ENCODE assay signal across 20 cellular contexts in the genomic region with DNA sequence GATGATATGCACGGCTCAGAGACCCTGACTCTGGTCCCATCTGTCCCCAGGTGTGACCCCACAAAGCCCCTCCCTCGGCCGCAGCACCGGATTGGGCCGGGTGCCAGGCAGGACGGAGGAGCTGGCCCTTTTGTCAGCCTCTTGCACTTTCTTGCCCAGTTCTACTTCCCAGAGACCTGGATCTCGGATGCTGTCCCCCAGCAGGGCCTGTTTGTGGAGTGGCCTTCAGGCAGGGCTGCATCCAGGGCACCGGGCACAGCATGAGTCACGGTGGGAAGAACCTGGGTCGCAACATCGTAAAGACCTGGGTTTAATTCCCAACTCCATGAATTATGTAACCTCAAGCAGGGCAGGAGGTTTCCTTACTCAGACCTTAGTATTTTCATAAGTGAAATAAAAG.
A peak's percentile ranks its signal among the peaks of the same experiment; 100 is the strongest.
DNase-seq lines count a peak whose midpoint lies in the region; ATAC-seq, FAIRE-seq and TF ChIP-seq lines count a peak whose summit lies in the region.
"Had no signal": no experiment of that assay in that cellular context is flagged by ENCODE, and none has a peak within 500 bp of the region (broad histone marks: within the 10 kb centered on the region; RNA-seq: fewer than 3 reads in every experiment).

No MANE protein-coding gene starts in this region.

- POLR2A ChIA-PET in HepG2 (lab: Yijun Ruan, JAX): no interaction called here

- no peak for FAIRE-seq in HepG2 (lab: Jason Lieb, UNC)
- FAIRE-seq: D721Med, GM12892, GM18507 had no signal

- H3K27me3 ChIP-seq in HepG2 (ENCODE audit: control insufficient read depth in 1 of 2, insufficient read depth in 2 of 2, low read length in 2 of 2) (no peaks in the 10 kb centered on the region), right lobe of liver (no peaks in the 10 kb centered on the region), spleen (replicated peaks in 1 of 7) (no peaks in the 10 kb centered on the region)
- H3K27me3 ChIP-seq: BE2C had no signal

- H3K36me3 ChIP-seq in HepG2 (replicated peaks in 1 of 2; ENCODE audit: control insufficient read depth in 1 of 2, insufficient read depth in 2 of 2, low read length in 2 of 2) (peaks cover 2 to 12% of the 10 kb centered on the region in 2 experiments; a peak in 3 of 5 replicates), right lobe of liver (no peaks in the 10 kb centered on the region), spleen (peaks cover 0 to 55% (median 2%) of the 10 kb centered on the region in 6 donors)
- H3K36me3 ChIP-seq: HAP-1 had no signal

- TF ChIP-seq CTCF in HepG2 (CRISPR knock-in tag; IDR thresholded peaks at IDR 0.05): no peak
- no peak for TF ChIP-seq CTCF in right lobe of liver (IDR thresholded peaks at IDR 0.05)
- TF ChIP-seq CTCF in spleen (IDR thresholded peaks at IDR 0.05 in 8 of 11, conservative IDR thresholded peaks at IDR 0.05 in 3 of 11): no peak

- intact Hi-C loops in HepG2 (cut with micrococcal nuclease; ENCODE audit: unreplicated experiment): no loop called here
- intact Hi-C loops in right lobe of liver (cut with DNase I): no loop called here
- intact Hi-C loops in left colon (cut with DNase I, micrococcal nuclease): no loop called here
- intact Hi-C loops in spleen (cut with DNase I; ENCODE audit: low total_unique reads): no loop called here

- TF ChIP-seq RAD21 in HepG2 (CRISPR knock-in tag; IDR thresholded peaks at IDR 0.05): no peak

- no peak for TF ChIP-seq POLR2A in HepG2 (IDR thresholded peaks at IDR 0.05; ENCODE audit: insufficient read depth in 1 of 2, low read depth in 2 of 2, low read length in 2 of 2)
- TF ChIP-seq POLR2A in right lobe of liver (IDR thresholded peaks at IDR 0.05): no peak
- TF ChIP-seq POLR2A in spleen (IDR thresholded peaks at IDR 0.05): no peak

- H3K79me2 ChIP-seq in HepG2 (ENCODE audit: insufficient read depth, low read length): no peaks in the 10 kb centered on the region

- no peaks in the 10 kb centered on the region for H4K20me1 ChIP-seq in HepG2 (ENCODE audit: insufficient read depth, low read length)

- TF ChIP-seq EP300 in HepG2 (IDR thresholded peaks at IDR 0.05; ENCODE audit: low read depth in 2 of 2, low read length in 2 of 2): no peak
- no peak for TF ChIP-seq EP300 in HepG2 (CRISPR knock-in tag; IDR thresholded peaks at IDR 0.05; ENCODE audit: borderline replicate concordance)

- ATAC-seq in HepG2 (no peak), right lobe of liver (no peak), left colon (peak; percentile 30)

- WGBS in HepG2 (ENCODE audit: low lambda C conversion rate): 85% methylated on average over 8 of the region's 11 CpGs
- WGBS in right lobe of liver (ENCODE audit: insufficient coverage, low coverage, low lambda C conversion rate, missing lambda C conversion rate): 94% methylated on average over 6 of the region's 11 CpGs
- WGBS in spleen, 5 donors: 81 to 98% (median 92%) methylated on average over 8 to 11 of the region's 11 CpGs

- no peak overlapping the region for H3K27ac ChIP-seq in HepG2 (ENCODE audit: extremely low read length, insufficient read depth, low read length)
- no peak overlapping the region for H3K27ac ChIP-seq in right lobe of liver
- no peak overlapping the region for H3K27ac ChIP-seq in spleen
- H3K27ac ChIP-seq: GM23248 had no signal

- H3K4me3 ChIP-seq in HepG2 (replicated peaks in 1 of 3; ENCODE audit: insufficient read depth in 1 of 3, low read depth in 2 of 3, low read length in 3 of 3): no peak overlapping the region
- no peak overlapping the region for H3K4me3 ChIP-seq in right lobe of liver
- no peak overlapping the region for H3K4me3 ChIP-seq in spleen
- H3K4me3 ChIP-seq: GM23248, HAP-1 had no signal

- H3K4me2 ChIP-seq in HepG2 (ENCODE audit: low read depth, low read length): no peak overlapping the region

- no peak overlapping the region for H2AFZ ChIP-seq in HepG2 (ENCODE audit: low read length)
- H2AFZ ChIP-seq: GM23248 had no signal

- in situ Hi-C loops in HepG2 (cut with HindIII; ENCODE audit: extremely low pct_ligation_motif_present, low pct_unique_long_range_greater_than_20kb): no loop called here

- H3K9me3 ChIP-seq in HepG2 (ENCODE audit: low read length) (no peaks in the 10 kb centered on the region), right lobe of liver (no peaks in the 10 kb centered on the region), spleen (no peaks in the 10 kb centered on the region)
- H3K9me3 ChIP-seq: BE2C, HAP-1 had no signal

- no TSS peak for BruUV-seq in HepG2 (replicated peaks; lab: Mats Ljungman, UMichigan)

- DNase-seq in HepG2 (ENCODE audit: low spot score) (no peak), right lobe of liver (no peak), left colon (no peak), spleen (peak; percentile 35), AG08395 (ENCODE audit: low spot score) (no peak), occipital lobe (lab: John Stamatoyannopoulos, UW) (no peak), DMS153 treated with DMSO at 0.1 percent for 48 hours (lab: John Stamatoyannopoulos, UW; ENCODE audit: unreplicated experiment) (no peak)
- DNase-seq: 8988T; BE2C; C1 segment of cervical spinal cord; CD4-positive, CD25-positive, alpha-beta regulatory T cell; CD8-positive, alpha-beta memory T cell; COR-L47; DMS79; GDM1; GM23248 had no signal

- H3K4me1 ChIP-seq in HepG2 (ENCODE audit: insufficient read depth, low read length) (peaks cover 14% of the 10 kb centered on the region), right lobe of liver (no peaks in the 10 kb centered on the region), spleen (peaks cover 0 to 7% (median 0%) of the 10 kb centered on the region in 6 donors)
- H3K4me1 ChIP-seq: BE2C, HAP-1 had no signal

- H3K9ac ChIP-seq in HepG2 (ENCODE audit: insufficient read depth, low read depth, low read length): no peak overlapping the region
- H3K9ac ChIP-seq: GM23248 had no signal

- CTCF ChIA-PET in HepG2 (lab: Yijun Ruan, JAX; ENCODE audit: low intra/inter-chr PET ratio, low total read pairs): no interaction called here

TF ChIP-seq in HepG2, 621 proteins besides CTCF, POLR2A, EP300 and RAD21:
- TF ChIP-seq ZNF569 (CRISPR knock-in tag; IDR thresholded peaks at IDR 0.05; ENCODE audit: borderline replicate concordance): no peak
- TF ChIP-seq RFX5 (IDR thresholded peaks at IDR 0.05; ENCODE audit: low read depth, low read length): no peak
- peak; percentile 97 for TF ChIP-seq ZNF329 (CRISPR knock-in tag; IDR thresholded peaks at IDR 0.05; ENCODE audit: low read depth)
TF ChIP-seq in HepG2: peak in this region for 1.
